Comparison of ENCODE assay signal across 9 cellular contexts in genomic region chr3:53030864-53031445, GRCh38. TPM values are rescaled to one million over a fixed set of nuclear protein-coding genes. Genes with fewer than 3 reads are reported as not detected.
DNase-seq lines count a peak whose midpoint lies in the region; FAIRE-seq and TF ChIP-seq lines count a peak whose summit lies in the region.
"Had no signal": no experiment of that assay in that cellular context is flagged by ENCODE, and none has a peak within 500 bp of the region (broad histone marks: within the 10 kb centered on the region; RNA-seq: fewer than 3 reads in every experiment).

No MANE protein-coding gene starts in this region.

- no peak overlapping the region for H3K4me3 ChIP-seq in HUES64 (ENCODE audit: low read length)
- no peak overlapping the region for H3K4me3 ChIP-seq in effector memory CD4-positive, alpha-beta T cell (ENCODE audit: insufficient read depth, low read depth, low read length, poor library complexity, severe bottlenecking)

- peak; percentile 40 to 57 for DNase-seq in activated CD4-positive, alpha-beta T cell treated with anti-CD3 and anti-CD28 coated beads, Interleukin-2, amount 50 U/mL, for 48 hours
- DNase-seq in effector memory CD4-positive, alpha-beta T cell, result peak in 2 of 3 donors; percentile 4 to 17
- DNase-seq in stimulated activated CD8-positive, alpha-beta memory T cell treated with anti-CD3 and anti-CD28 coated beads, Interleukin-4, amount 100 ng/mL, for 48 hours, result peak; percentile 44
- DNase-seq in EL (no peak), DMS79 (lab: John Stamatoyannopoulos, UW) (no peak), D721Med (ENCODE audit: insufficient read length, low spot score) (no peak)
- DNase-seq: NCI-H1694 had no signal

- 84% methylated on average over 4 of the region's 4 CpGs for WGBS in HUES64

- peak overlapping the region; percentile 33; the same call in 1 of the 2 replicates for H3K27ac ChIP-seq in HUES64 (ENCODE audit: low read depth, low read length)
- peak overlapping the region; percentile 18 for H3K27ac ChIP-seq in effector memory CD4-positive, alpha-beta T cell (ENCODE audit: insufficient read depth, low read length, poor library complexity, severe bottlenecking)
- H3K27ac ChIP-seq: neutrophil had no signal

- FAIRE-seq in D721Med (lab: Jason Lieb, UNC), result no peak

- peaks cover 30% of the 10 kb centered on the region for H3K4me1 ChIP-seq in HUES64 (ENCODE audit: insufficient read depth, low read length)
- H3K4me1 ChIP-seq in effector memory CD4-positive, alpha-beta T cell (ENCODE audit: control insufficient read depth, insufficient read depth, low read length, poor library complexity, severe bottlenecking), result peaks cover 32% of the 10 kb centered on the region

- H3K27me3 ChIP-seq in HUES64 (ENCODE audit: insufficient read depth, low read length), result no peaks in the 10 kb centered on the region
- H3K27me3 ChIP-seq in effector memory CD4-positive, alpha-beta T cell (replicated peaks; ENCODE audit: control insufficient read depth, insufficient read depth, low read length, poor library complexity, severe bottlenecking), result no peaks in the 10 kb centered on the region
- H3K27me3 ChIP-seq: neutrophil had no signal

- no peaks in the 10 kb centered on the region for H3K36me3 ChIP-seq in HUES64 (ENCODE audit: insufficient read depth, low read length)
- no peaks in the 10 kb centered on the region for H3K36me3 ChIP-seq in effector memory CD4-positive, alpha-beta T cell (ENCODE audit: control insufficient read depth, insufficient read depth, low read length)
- H3K36me3 ChIP-seq: neutrophil had no signal

- no peak for TF ChIP-seq CTCF in D721Med (IDR thresholded peaks at IDR 0.05; ENCODE audit: insufficient read depth, missing control alignments)

- H3K9me3 ChIP-seq in HUES64 (ENCODE audit: insufficient read depth, low read depth, low read length), result no peaks in the 10 kb centered on the region
- no peaks in the 10 kb centered on the region for H3K9me3 ChIP-seq in effector memory CD4-positive, alpha-beta T cell (ENCODE audit: control insufficient read depth, low read length)
- H3K9me3 ChIP-seq: neutrophil had no signal

- no peak overlapping the region for H3K9ac ChIP-seq in HUES64 (ENCODE audit: low read depth, low read length)

RNA-seq across cellular contexts. Expression of gene SFMBT1, which starts 14.9 kb away (rescaled TPM):
- 9.1 TPM for polyA plus RNA-seq in HUES64 (2013, experiment 1 of 2)
- polyA plus RNA-seq in HUES64 (2013, experiment 2 of 2), result 9.3 TPM

Comparison
In these comparisons a context has a peak if more than half of its experiments do, and no peak if none do; other contexts are left out.
1. DNase-seq: peak in activated CD4-positive, alpha-beta T cell treated with anti-CD3 and anti-CD28 coated beads, Interleukin-2, amount 50 U/mL, for 48 hours (2 of 2), effector memory CD4-positive, alpha-beta T cell (2 of 3) and stimulated activated CD8-positive, alpha-beta memory T cell treated with anti-CD3 and anti-CD28 coated beads, Interleukin-4, amount 100 ng/mL, for 48 hours (single experiment); none in EL (single experiment), DMS79 (single experiment) and D721Med (single experiment).